13 cellular contexts compared by ENCODE assay signal in genomic region chr20:41242807-41243206, GRCh38.
"Had no signal": no experiment of that assay in that cellular context is flagged by ENCODE, and none has a peak within 500 bp of the region (broad histone marks: within the 10 kb centered on the region; RNA-seq: fewer than 3 reads in every experiment).

No MANE protein-coding gene starts in this region.

- DNase-seq: activated CD4-positive, alpha-beta memory T cell treated with anti-CD3 and anti-CD28 coated beads for 36 hours; activated naive CD4-positive, alpha-beta T cell treated with anti-CD3 and anti-CD28 coated beads, Interleukin-2, amount 50 U/mL, for 16 hours; dermis blood vessel endothelial cell; endodermal cell; erythroblast; retina; stimulated activated CD4-positive, alpha-beta T cell treated with anti-CD3 and anti-CD28 coated beads, Interleukin-4, amount 100 ng/mL, for 4 hours; T-helper 17 cell; transverse colon had no signal

- H3K9me3 Mint-ChIP-seq: activated CD4-positive, alpha-beta memory T cell treated with anti-CD3 and anti-CD28 coated beads for 36 hours; activated T-helper 1 cell treated with anti-CD3 and anti-CD28 coated beads, Interleukin-12 subunit alpha, Interleukin-12 subunit beta, Interleukin-2, Interleukin-4 antibody, amounts not matched to agents 30 ng/mL and 10 ng/mL and 1 ng/mL, durations not matched to agents 14 hours and 24 hours and 36 hours; endodermal cell; mesothelial cell of epicardium had no signal

- H3K27me3 ChIP-seq: hepatocyte, transverse colon had no signal

- ATAC-seq: SK-N-SH treated with all-trans-retinoic acid at 6 μM for 48 hours, T-helper 17 cell had no signal

- H3K9me3 ChIP-seq: transverse colon had no signal

- H3K36me3 Mint-ChIP-seq: activated CD4-positive, alpha-beta memory T cell treated with anti-CD3 and anti-CD28 coated beads for 36 hours; mesothelial cell of epicardium had no signal

- H3K4me3 ChIP-seq: hepatocyte, transverse colon had no signal

- H3K27ac ChIP-seq: hepatocyte, transverse colon had no signal

- H3K27ac Mint-ChIP-seq: activated CD4-positive, alpha-beta memory T cell treated with anti-CD3 and anti-CD28 coated beads for 36 hours; activated T-helper 1 cell treated with anti-CD3 and anti-CD28 coated beads, Interleukin-12 subunit alpha, Interleukin-12 subunit beta, Interleukin-2, Interleukin-4 antibody, amounts not matched to agents 30 ng/mL and 10 ng/mL and 1 ng/mL, durations not matched to agents 14 hours and 24 hours and 36 hours; endodermal cell; mesothelial cell of epicardium; T-helper 17 cell had no signal

- H3K36me3 ChIP-seq: transverse colon had no signal

- H3K27me3 Mint-ChIP-seq: activated CD4-positive, alpha-beta memory T cell treated with anti-CD3 and anti-CD28 coated beads for 36 hours; T-helper 17 cell had no signal

- H3K4me3 Mint-ChIP-seq: activated CD4-positive, alpha-beta memory T cell treated with anti-CD3 and anti-CD28 coated beads for 36 hours; activated T-helper 1 cell treated with anti-CD3 and anti-CD28 coated beads, Interleukin-12 subunit alpha, Interleukin-12 subunit beta, Interleukin-2, Interleukin-4 antibody, amounts not matched to agents 30 ng/mL and 10 ng/mL and 1 ng/mL, durations not matched to agents 14 hours and 24 hours and 36 hours; endodermal cell; mesothelial cell of epicardium; T-helper 17 cell had no signal
